ENCODE assay signal across 1 cellular context in genomic region chr2:239381709-239382134, GRCh38.
TF ChIP-seq lines count a peak whose summit lies in the region.

No MANE protein-coding gene starts in this region.

TF ChIP-seq in GM12878, 131 proteins besides CTCF, POLR2A, EP300 and RAD21 (continued from another document):
- TF ChIP-seq CUX1 (IDR thresholded peaks at IDR 0.05; ENCODE audit: insufficient replicate concordance, low read depth, low read length): no peak
- TF ChIP-seq CHD2 (IDR thresholded peaks at IDR 0.05; ENCODE audit: borderline replicate concordance, low read depth, low read length): peak; percentile 45; the same call in 1 of the 2 replicates
- peak; percentile 18; the same call in 1 of the 2 replicates for TF ChIP-seq PAX5 (IDR thresholded peaks at IDR 0.05; ENCODE audit: borderline replicate concordance, low read depth, low read length)
- TF ChIP-seq JUND (IDR thresholded peaks at IDR 0.05; ENCODE audit: low read depth, low read length): 0 out of 2 replicates have a peak, but pooled peaks have one; percentile 33
- no peak for TF ChIP-seq NFYA (IDR thresholded peaks at IDR 0.05; ENCODE audit: borderline replicate concordance, low read depth, low read length)
- peak; percentile 59; the same call in 1 of the 2 replicates for TF ChIP-seq MLLT1 (IDR thresholded peaks at IDR 0.05)
- peak; percentile 76 for TF ChIP-seq ATF7 (IDR thresholded peaks at IDR 0.05; ENCODE audit: low read depth)
- TF ChIP-seq SPI1 (IDR thresholded peaks at IDR 0.05; ENCODE audit: borderline replicate concordance, insufficient read depth, low read depth, low read length): no peak
- no peak for TF ChIP-seq IRF3 (IDR thresholded peaks at IDR 0.05)
- TF ChIP-seq MTA2 (IDR thresholded peaks at IDR 0.05; ENCODE audit: low read depth): peak; percentile 67
- TF ChIP-seq FOXK2 (IDR thresholded peaks at IDR 0.05): no peak
- TF ChIP-seq TCF7 (IDR thresholded peaks at IDR 0.05; ENCODE audit: borderline replicate concordance): no peak
- 0 out of 2 replicates have a peak, but pooled peaks have one; percentile 14 for TF ChIP-seq MEF2A (IDR thresholded peaks at IDR 0.05; ENCODE audit: insufficient read depth, low read depth, low read length)
- no peak for TF ChIP-seq YBX1 (IDR thresholded peaks at IDR 0.05)
- TF ChIP-seq YY1 (IDR thresholded peaks at IDR 0.05; ENCODE audit: low read depth, low read length): 0 out of 2 replicates have a peak, but pooled peaks have one; percentile 9
- TF ChIP-seq EGR1 (IDR thresholded peaks at IDR 0.05; ENCODE audit: borderline replicate concordance in 1 of 2, low read depth in 2 of 2, low read length in 2 of 2): no peak
- TF ChIP-seq ZBTB40 (IDR thresholded peaks at IDR 0.05; ENCODE audit: borderline replicate concordance): no peak
- 0 out of 2 replicates have a peak, but pooled peaks have one; percentile 30 for TF ChIP-seq BCL11A (IDR thresholded peaks at IDR 0.05; ENCODE audit: low read depth, low read length)
- TF ChIP-seq RELB (IDR thresholded peaks at IDR 0.05; ENCODE audit: low read depth): peak; percentile 50; the same call in 1 of the 2 replicates
- TF ChIP-seq CREM (IDR thresholded peaks at IDR 0.05; ENCODE audit: low read depth): peak; percentile 71; the same call in 1 of the 2 replicates
- peak in 1 of 2 experiments; percentile 14; a peak in 2 of 4 replicates for TF ChIP-seq IKZF2 (IDR thresholded peaks at IDR 0.05)
- peak; percentile 61; the same call in 1 of the 2 replicates for TF ChIP-seq CREB1 (IDR thresholded peaks at IDR 0.05; ENCODE audit: low read depth)
- peak; percentile 87 for TF ChIP-seq HDGF (IDR thresholded peaks at IDR 0.05)
- TF ChIP-seq KLF5 (IDR thresholded peaks at IDR 0.05; ENCODE audit: partially characterized antibody): peak; percentile 39
- 0 out of 2 replicates have a peak, but pooled peaks have one; percentile 5 for TF ChIP-seq IRF4 (IDR thresholded peaks at IDR 0.05; ENCODE audit: low read depth, low read length)
- no peak for TF ChIP-seq RFX5 (IDR thresholded peaks at IDR 0.05; ENCODE audit: low read depth, low read length)
- no peak for TF ChIP-seq TARDBP (IDR thresholded peaks at IDR 0.05; ENCODE audit: borderline replicate concordance)
- TF ChIP-seq IKZF1 (conservative IDR thresholded peaks at IDR 0.05): peak; percentile 53; the same call in 1 of the 2 replicates
- TF ChIP-seq PKNOX1 (IDR thresholded peaks at IDR 0.05): peak; percentile 93
- TF ChIP-seq ZNF207 (IDR thresholded peaks at IDR 0.05; ENCODE audit: borderline replicate concordance): 0 out of 2 replicates have a peak, but pooled peaks have one; percentile 50
- peak; percentile 62; the same call in 1 of the 2 replicates for TF ChIP-seq MXI1 (IDR thresholded peaks at IDR 0.05; ENCODE audit: low read depth, low read length)
- TF ChIP-seq CBFB (IDR thresholded peaks at IDR 0.05; ENCODE audit: low read depth): no peak
- peak; percentile 69; the same call in 1 of the 2 replicates for TF ChIP-seq ZNF687 (IDR thresholded peaks at IDR 0.05)
- TF ChIP-seq PBX3 (IDR thresholded peaks at IDR 0.05; ENCODE audit: insufficient replicate concordance, low read depth, low read length): peak; percentile 83
- TF ChIP-seq GATAD2B (conservative IDR thresholded peaks at IDR 0.05; ENCODE audit: low read depth): peak; percentile 28; the same call in 1 of the 2 replicates
- TF ChIP-seq SMARCA5 (IDR thresholded peaks at IDR 0.05): no peak
- TF ChIP-seq BRCA1 (IDR thresholded peaks at IDR 0.05; ENCODE audit: low read depth, low read length): 0 out of 2 replicates have a peak, but pooled peaks have one; percentile 27
- TF ChIP-seq NBN (IDR thresholded peaks at IDR 0.05): peak; percentile 68; the same call in 1 of the 2 replicates
